Comparison of ENCODE assay signal across 20 cellular contexts in the genomic region with DNA sequence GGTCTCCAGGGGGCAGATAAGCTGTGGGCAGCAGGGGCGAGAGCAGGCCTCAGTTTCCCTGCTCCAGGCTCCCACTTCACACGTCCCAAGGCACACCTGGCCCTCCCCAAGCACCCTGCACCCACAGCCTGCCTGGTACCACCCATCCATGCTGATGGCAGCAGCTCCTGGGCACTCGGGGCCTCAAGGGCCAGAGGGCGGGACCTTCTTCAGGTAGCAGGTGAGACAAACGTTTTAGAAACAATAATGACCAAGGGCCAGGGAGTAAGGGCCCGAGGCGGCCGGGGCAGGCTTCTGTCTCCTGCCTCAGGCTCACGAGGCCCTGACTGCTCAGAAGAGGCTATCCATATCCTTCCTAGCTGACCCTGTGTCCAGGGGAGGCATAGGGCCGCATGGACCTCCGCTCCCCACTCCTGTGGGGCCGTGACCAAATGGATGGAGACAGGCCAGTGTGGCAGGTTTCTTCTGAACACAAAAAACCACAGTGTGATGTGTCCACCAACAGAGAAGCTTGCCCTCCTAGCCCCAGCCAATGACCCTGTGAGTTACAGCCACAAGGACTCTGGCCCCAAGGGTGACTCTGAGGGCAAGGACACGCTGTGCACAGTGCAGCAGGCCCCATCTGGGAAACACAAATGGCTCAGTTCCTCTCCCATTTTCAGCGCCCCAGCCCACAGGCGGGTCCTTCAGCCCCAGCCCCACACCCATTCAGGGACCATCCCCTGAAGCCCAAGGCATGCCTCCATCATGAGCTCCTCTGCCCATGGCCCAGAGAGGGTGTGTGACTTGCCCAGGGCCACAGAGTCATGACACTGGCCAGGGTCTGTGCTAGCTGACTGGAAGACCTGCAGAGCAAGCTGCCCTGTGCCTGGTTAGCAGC. TPM values are rescaled to one million over a fixed set of nuclear protein-coding genes. Genes with fewer than 3 reads are reported as not detected.
DNase-seq lines count a peak whose midpoint lies in the region; ATAC-seq, FAIRE-seq and TF ChIP-seq lines count a peak whose summit lies in the region.
"Had no signal": no experiment of that assay in that cellular context is flagged by ENCODE, and none has a peak within 500 bp of the region (broad histone marks: within the 10 kb centered on the region; RNA-seq: fewer than 3 reads in every experiment).

No MANE protein-coding gene starts in this region.

- H3K9ac ChIP-seq in H1 (replicated peaks in 1 of 4; ENCODE audit: extremely low read depth in 1 of 4, low read depth in 3 of 4, low read length in 3 of 4) (no peak overlapping the region), MM.1S (ENCODE audit: low read length) (no peak overlapping the region)

- no peak for TF ChIP-seq CTCF in H1 (IDR thresholded peaks at IDR 0.05; ENCODE audit: control extremely low read depth in 1 of 3, insufficient read depth in 1 of 3, low read depth in 1 of 3, low read length in 3 of 3)
- no peak for TF ChIP-seq CTCF in MM.1S (IDR thresholded peaks at IDR 0.05; ENCODE audit: low read length)

- 91% methylated on average over 15 of the region's 15 CpGs; no CpG with 5 or more reads in 1 of the 2 experiments for WGBS in H1 (ENCODE audit: extremely low coverage in 1 of 2, insufficient coverage in 1 of 2, insufficient read length in 1 of 2, insufficient replicate concordance in 2 of 2, low coverage in 1 of 2, low lambda C conversion rate in 2 of 2, missing lambda C conversion rate in 1 of 2), 2 experiments

- H4K5ac ChIP-seq in H1 (ENCODE audit: insufficient read length, low read depth, low read length) = no peak overlapping the region

- peaks cover 0 to 43% of the 10 kb centered on the region in 2 experiments; a peak in 2 of 4 replicates for H3K79me2 ChIP-seq in H1 (ENCODE audit: control insufficient read depth in 1 of 2, insufficient read depth in 2 of 2, low read length in 2 of 2)
- peaks cover 23% of the 10 kb centered on the region for H3K79me2 ChIP-seq in MM.1S (ENCODE audit: low read length)

- no peak for ATAC-seq in stimulated activated naive CD8-positive, alpha-beta T cell treated with anti-CD3 and anti-CD28 coated beads, Interleukin-15, Interleukin-2, amounts not matched to agents 100 U/mL and 50 U/mL, for 24 hours
- no peak for ATAC-seq in stimulated activated naive CD8-positive, alpha-beta T cell treated with anti-CD3 and anti-CD28 coated beads, Interleukin-15, amount 100 ng/mL, for 72 hours
- no peak for ATAC-seq in natural killer cell treated with Interleukin-12 subunit alpha and Interleukin-12 subunit beta and Interleukin-15 and Interleukin-18, amount 100 ng/mL, for 72 hours
- no peak for ATAC-seq in stimulated activated effector memory CD8-positive, alpha-beta T cell treated with anti-CD3 and anti-CD28 coated beads, Interleukin-12 subunit alpha, Interleukin-12 subunit beta, amount 100 ng/mL, for 72 hours

- H2AK5ac ChIP-seq in H1 (ENCODE audit: low read depth, low read length) = no peak overlapping the region

- no peaks in the 10 kb centered on the region for H3K4me1 Mint-ChIP-seq in stimulated activated naive CD8-positive, alpha-beta T cell treated with anti-CD3 and anti-CD28 coated beads, Interleukin-15, amount 100 ng/mL, for 72 hours
- peaks cover 22 to 31% of the 10 kb centered on the region in 2 donors for H3K4me1 Mint-ChIP-seq in natural killer cell treated with Interleukin-12 subunit alpha and Interleukin-12 subunit beta and Interleukin-15 and Interleukin-18, amount 100 ng/mL, for 72 hours (ENCODE audit: low read depth in 2 of 2)
- H3K4me1 Mint-ChIP-seq in stimulated activated effector memory CD8-positive, alpha-beta T cell treated with anti-CD3 and anti-CD28 coated beads, Interleukin-12 subunit alpha, Interleukin-12 subunit beta, amount 100 ng/mL, for 72 hours = peaks cover 18% of the 10 kb centered on the region
- H3K4me1 Mint-ChIP-seq in activated T-helper 1 cell treated with anti-CD3 and anti-CD28 coated beads, Interleukin-12 subunit alpha, Interleukin-12 subunit beta, Interleukin-2, Interleukin-4 antibody, amounts not matched to agents 30 ng/mL and 10 ng/mL and 1 ng/mL, durations not matched to agents 14 hours and 24 hours and 36 hours (ENCODE audit: low read depth) = no peaks in the 10 kb centered on the region

- H4K8ac ChIP-seq in H1 (ENCODE audit: extremely low read depth, insufficient read depth, low read length) = peak overlapping the region; percentile 48; the same call in 1 of the 2 replicates

- H2BK5ac ChIP-seq in H1 (ENCODE audit: low read depth, low read length) = no peak overlapping the region; the same call in 1 of the 2 replicates

- H3K27ac ChIP-seq in H1 (ENCODE audit: low read depth, low read length) (no peak overlapping the region), MM.1S (ENCODE audit: low read length) (no peak overlapping the region)
- H3K27ac ChIP-seq: esophagus muscularis mucosa, vagina had no signal

- no peak for TF ChIP-seq EP300 in H1 (IDR thresholded peaks at IDR 0.05; ENCODE audit: borderline replicate concordance in 1 of 2, low read depth in 2 of 2, low read length in 2 of 2)

- no peak overlapping the region for H2BK20ac ChIP-seq in H1 (ENCODE audit: low read length)

- no peak overlapping the region for H3K18ac ChIP-seq in H1 (ENCODE audit: extremely low read depth, low read length)

- H3K36me3 ChIP-seq in H1 (ENCODE audit: control insufficient read depth in 2 of 4, insufficient read depth in 4 of 4, low read length in 3 of 4) (peaks cover 2 to 9% (median 3%) of the 10 kb centered on the region in 4 experiments; a peak in 5 of 8 replicates), MM.1S (replicated peaks; ENCODE audit: insufficient read depth, low read length) (no peaks in the 10 kb centered on the region)
- H3K36me3 ChIP-seq: vagina had no signal

- no peak for TF ChIP-seq POLR2A in H1 (IDR thresholded peaks at IDR 0.05; ENCODE audit: control extremely low read depth in 1 of 2, low read depth in 2 of 2, low read length in 2 of 2)

- CTCF ChIA-PET in H1 (lab: Charles Lee; ENCODE audit: partially characterized antibody) = interaction anchor here (0.6 to 2.7 kb wide), 5 partner anchors 9 to 207 kb away, joined by 3 to 16 read pairs (median 4); no protein-coding TSS in a partner anchor

- peaks cover 0 to 3% (median under 1%) of the 10 kb centered on the region in 4 experiments; a peak in 1 of 7 replicates for H3K27me3 ChIP-seq in H1 (replicated peaks in 1 of 4; ENCODE audit: control insufficient read depth in 3 of 4, extremely low read depth in 1 of 4, insufficient read depth in 3 of 4, low read length in 3 of 4)
- no peaks in the 10 kb centered on the region for H3K27me3 ChIP-seq in MM.1S (replicated peaks; ENCODE audit: insufficient read depth, low read length)
- H3K27me3 ChIP-seq: esophagus muscularis mucosa, vagina had no signal

- H3K9me2 ChIP-seq in MM.1S (replicated peaks; ENCODE audit: insufficient read depth, low read length) = no peaks in the 10 kb centered on the region

- POLR2A ChIA-PET in H1 (lab: Charles Lee; ENCODE audit: partially characterized antibody) = interaction anchor here (1.3 to 1.8 kb wide), 2 partner anchors 10 to 13 kb away, joined by 3 read pairs; no protein-coding TSS in a partner anchor

- peaks cover 6 to 8% of the 10 kb centered on the region in 2 donors for H3K9me3 Mint-ChIP-seq in stimulated activated naive CD8-positive, alpha-beta T cell treated with anti-CD3 and anti-CD28 coated beads, Interleukin-15, amount 100 ng/mL, for 72 hours
- peaks cover 5% of the 10 kb centered on the region for H3K9me3 Mint-ChIP-seq in natural killer cell treated with Interleukin-12 subunit alpha and Interleukin-12 subunit beta and Interleukin-15 and Interleukin-18, amount 100 ng/mL, for 72 hours
- H3K9me3 Mint-ChIP-seq in stimulated activated effector memory CD8-positive, alpha-beta T cell treated with anti-CD3 and anti-CD28 coated beads, Interleukin-12 subunit alpha, Interleukin-12 subunit beta, amount 100 ng/mL, for 72 hours = peaks cover 4% of the 10 kb centered on the region
- peaks cover 6% of the 10 kb centered on the region for H3K9me3 Mint-ChIP-seq in activated T-helper 1 cell treated with anti-CD3 and anti-CD28 coated beads, Interleukin-12 subunit alpha, Interleukin-12 subunit beta, Interleukin-2, Interleukin-4 antibody, amounts not matched to agents 30 ng/mL and 10 ng/mL and 1 ng/mL, durations not matched to agents 14 hours and 24 hours and 36 hours

- FAIRE-seq in H1 (lab: Jason Lieb, UNC) = no peak

- peaks cover 20% of the 10 kb centered on the region for H3K79me1 ChIP-seq in H1 (ENCODE audit: low read depth, low read length)

- DNase-seq in stimulated activated naive CD8-positive, alpha-beta T cell treated with anti-CD3 and anti-CD28 coated beads, Interleukin-15, Interleukin-2, amounts not matched to agents 100 U/mL and 50 U/mL, for 24 hours = peak; percentile 2
- DNase-seq in stimulated activated naive CD8-positive, alpha-beta T cell treated with anti-CD3 and anti-CD28 coated beads, Interleukin-15, amount 100 ng/mL, for 72 hours = no peak
- DNase-seq in H1 (ENCODE audit: low read depth in 1 of 2, low spot score in 2 of 2) (no peak), MM.1S (no peak)
- DNase-seq in natural killer cell treated with Interleukin-12 subunit alpha and Interleukin-12 subunit beta and Interleukin-15 and Interleukin-18, amount 100 ng/mL, for 72 hours (ENCODE audit: low spot score) = peak; percentile 52
- no peak for DNase-seq in central memory CD4-positive, alpha-beta T cell
- no peak for DNase-seq in stimulated activated effector memory CD8-positive, alpha-beta T cell treated with anti-CD3 and anti-CD28 coated beads, Interleukin-12 subunit alpha, Interleukin-12 subunit beta, amount 100 ng/mL, for 72 hours (ENCODE audit: low spot score in 2 of 2)
- no peak for DNase-seq in activated T-helper 1 cell treated with anti-CD3 and anti-CD28 coated beads, Interleukin-12 subunit alpha, Interleukin-12 subunit beta, Interleukin-2, Interleukin-4 antibody, amounts not matched to agents 30 ng/mL and 10 ng/mL and 1 ng/mL, durations not matched to agents 14 hours and 24 hours and 36 hours (ENCODE audit: low spot score)
- DNase-seq: ACHN; activated naive CD4-positive, alpha-beta T cell treated with Interleukin-2 at 50 U/mL for 16 hours; effector CD4-positive, alpha-beta T cell; EL; kidney glomerular epithelial cell; NCI-H2107; NCI-H526; SHP77; stimulated activated CD4-positive, alpha-beta T cell treated with anti-CD3 and anti-CD28 coated beads, Interleukin-12 subunit alpha, Interleukin-12 subunit beta, amount 100 ng/mL, for 4 hours had no signal

- peaks cover 6% of the 10 kb centered on the region for H3K36me3 Mint-ChIP-seq in natural killer cell treated with Interleukin-12 subunit alpha and Interleukin-12 subunit beta and Interleukin-15 and Interleukin-18, amount 100 ng/mL, for 72 hours
- H3K36me3 Mint-ChIP-seq in stimulated activated effector memory CD8-positive, alpha-beta T cell treated with anti-CD3 and anti-CD28 coated beads, Interleukin-12 subunit alpha, Interleukin-12 subunit beta, amount 100 ng/mL, for 72 hours = no peaks in the 10 kb centered on the region
- H3K36me3 Mint-ChIP-seq in activated T-helper 1 cell treated with anti-CD3 and anti-CD28 coated beads, Interleukin-12 subunit alpha, Interleukin-12 subunit beta, Interleukin-2, Interleukin-4 antibody, amounts not matched to agents 30 ng/mL and 10 ng/mL and 1 ng/mL, durations not matched to agents 14 hours and 24 hours and 36 hours (ENCODE audit: low read depth) = peaks cover 11% of the 10 kb centered on the region

- no peak overlapping the region for H2BK120ac ChIP-seq in H1 (replicated peaks; ENCODE audit: low read depth, low read length)

- no peaks in the 10 kb centered on the region for H3K23me2 ChIP-seq in H1 (ENCODE audit: low read depth, low read length)

- no peak overlapping the region for H3K23ac ChIP-seq in H1 (ENCODE audit: insufficient read length)

- H3K4me3 ChIP-seq in H1 (ENCODE audit: extremely low read depth in 1 of 4, insufficient read depth in 2 of 4, low read depth in 3 of 4, low read length in 4 of 4) (no peak overlapping the region), MM.1S (ENCODE audit: low read length) (no peak overlapping the region)
- H3K4me3 ChIP-seq: esophagus muscularis mucosa, vagina had no signal

- no peak overlapping the region for H2BK15ac ChIP-seq in H1 (ENCODE audit: low read length)

- H3K4me2 ChIP-seq in H1 (ENCODE audit: insufficient read depth in 1 of 2, low read depth in 2 of 2, low read length in 2 of 2) (no peak overlapping the region), MM.1S (ENCODE audit: low read depth, low read length) (no peak overlapping the region)

- no peak for TF ChIP-seq RAD21 in H1 (IDR thresholded peaks at IDR 0.05 in 1 of 2, conservative IDR thresholded peaks at IDR 0.05 in 1 of 2; ENCODE audit: low read depth in 2 of 2, low read length in 2 of 2)

- H3K56ac ChIP-seq in H1 (replicated peaks; ENCODE audit: insufficient read length, low read depth, low read length) = no peak overlapping the region

- no peaks in the 10 kb centered on the region for H3K27me3 Mint-ChIP-seq in stimulated activated naive CD8-positive, alpha-beta T cell treated with anti-CD3 and anti-CD28 coated beads, Interleukin-15, amount 100 ng/mL, for 72 hours
- H3K27me3 Mint-ChIP-seq in natural killer cell treated with Interleukin-12 subunit alpha and Interleukin-12 subunit beta and Interleukin-15 and Interleukin-18, amount 100 ng/mL, for 72 hours = no peaks in the 10 kb centered on the region
- no peaks in the 10 kb centered on the region for H3K27me3 Mint-ChIP-seq in activated T-helper 1 cell treated with anti-CD3 and anti-CD28 coated beads, Interleukin-12 subunit alpha, Interleukin-12 subunit beta, Interleukin-2, Interleukin-4 antibody, amounts not matched to agents 30 ng/mL and 10 ng/mL and 1 ng/mL, durations not matched to agents 14 hours and 24 hours and 36 hours (ENCODE audit: insufficient read depth)

- peak overlapping the region in 1 of 2 donors; percentile 54 for H3K27ac Mint-ChIP-seq in stimulated activated naive CD8-positive, alpha-beta T cell treated with anti-CD3 and anti-CD28 coated beads, Interleukin-15, amount 100 ng/mL, for 72 hours
- no peak overlapping the region for H3K27ac Mint-ChIP-seq in natural killer cell treated with Interleukin-12 subunit alpha and Interleukin-12 subunit beta and Interleukin-15 and Interleukin-18, amount 100 ng/mL, for 72 hours
- no peak overlapping the region for H3K27ac Mint-ChIP-seq in stimulated activated effector memory CD8-positive, alpha-beta T cell treated with anti-CD3 and anti-CD28 coated beads, Interleukin-12 subunit alpha, Interleukin-12 subunit beta, amount 100 ng/mL, for 72 hours
- no peak overlapping the region for H3K27ac Mint-ChIP-seq in activated T-helper 1 cell treated with anti-CD3 and anti-CD28 coated beads, Interleukin-12 subunit alpha, Interleukin-12 subunit beta, Interleukin-2, Interleukin-4 antibody, amounts not matched to agents 30 ng/mL and 10 ng/mL and 1 ng/mL, durations not matched to agents 14 hours and 24 hours and 36 hours
- H3K27ac Mint-ChIP-seq: mesothelial cell of epicardium had no signal

- H3K4me1 ChIP-seq in H1 (replicated peaks in 1 of 4; ENCODE audit: control insufficient read depth in 3 of 4, insufficient read depth in 4 of 4, low read length in 3 of 4) (no peaks in the 10 kb centered on the region; a peak in 1 of 7 replicates), MM.1S (ENCODE audit: low read length) (no peaks in the 10 kb centered on the region)

- no peak overlapping the region for H3K14ac ChIP-seq in H1 (ENCODE audit: insufficient read length)

- intact Hi-C loops in activated T-helper 1 cell treated with anti-CD3 and anti-CD28 coated beads, Interleukin-12 subunit alpha, Interleukin-12 subunit beta, Interleukin-2, Interleukin-4 antibody, amounts not matched to agents 30 ng/mL and 10 ng/mL and 1 ng/mL, durations not matched to agents 14 hours and 24 hours and 36 hours (cut with micrococcal nuclease) = no loop called here

- H3K9me3 ChIP-seq in H1 (ENCODE audit: insufficient read depth in 2 of 2, low read depth in 1 of 2, low read length in 1 of 2) = no peaks in the 10 kb centered on the region
- H3K9me3 ChIP-seq in MM.1S (replicated peaks; ENCODE audit: insufficient read depth, low read length) = no peaks in the 10 kb centered on the region
- H3K9me3 ChIP-seq: vagina had no signal

- no peaks in the 10 kb centered on the region for H3F3A ChIP-seq in MM.1S (ENCODE audit: insufficient read depth, low read length)

- H4K91ac ChIP-seq in H1 (replicated peaks; ENCODE audit: insufficient read length, low read length) = no peak overlapping the region

- no peak overlapping the region for H3K4ac ChIP-seq in H1 (replicated peaks; ENCODE audit: insufficient read length, low read depth, low read length)

- H3K4me3 Mint-ChIP-seq in stimulated activated naive CD8-positive, alpha-beta T cell treated with anti-CD3 and anti-CD28 coated beads, Interleukin-15, amount 100 ng/mL, for 72 hours = no peak overlapping the region
- no peak overlapping the region for H3K4me3 Mint-ChIP-seq in natural killer cell treated with Interleukin-12 subunit alpha and Interleukin-12 subunit beta and Interleukin-15 and Interleukin-18, amount 100 ng/mL, for 72 hours
- H3K4me3 Mint-ChIP-seq in stimulated activated effector memory CD8-positive, alpha-beta T cell treated with anti-CD3 and anti-CD28 coated beads, Interleukin-12 subunit alpha, Interleukin-12 subunit beta, amount 100 ng/mL, for 72 hours = no peak overlapping the region
- H3K4me3 Mint-ChIP-seq in activated T-helper 1 cell treated with anti-CD3 and anti-CD28 coated beads, Interleukin-12 subunit alpha, Interleukin-12 subunit beta, Interleukin-2, Interleukin-4 antibody, amounts not matched to agents 30 ng/mL and 10 ng/mL and 1 ng/mL, durations not matched to agents 14 hours and 24 hours and 36 hours = no peak overlapping the region
- H3K4me3 Mint-ChIP-seq: mesothelial cell of epicardium had no signal

- H4K20me1 ChIP-seq in H1 (replicated peaks in 1 of 2; ENCODE audit: control insufficient read depth in 1 of 2, insufficient read depth in 2 of 2, low read length in 2 of 2) = peaks cover 11 to 34% of the 10 kb centered on the region in 2 experiments
- no peaks in the 10 kb centered on the region for H4K20me1 ChIP-seq in MM.1S (ENCODE audit: insufficient read depth, low read length)

- H2AFZ ChIP-seq in H1 (ENCODE audit: low read length) (no peak overlapping the region), MM.1S (ENCODE audit: low read length) (no peak overlapping the region)

- no peak overlapping the region for H2BK12ac ChIP-seq in H1 (ENCODE audit: low read depth, low read length)

RNA-seq across cellular contexts. Expression of gene HS6ST1, which starts 48.1 kb away (rescaled TPM):
- total RNA-seq in H1 (2021; fragmentation: NEBNext Ultra II Directional; extraction: Animal tissue kit (Norgen Biotek cat#: 25700)) = 72.8 and 74.6 TPM in 2 replicates
- polyA plus RNA-seq in H1 (2011; rRNA removed) = 37.4 and 61.3 TPM in 2 replicates
- 37.9 TPM for polyA plus RNA-seq in H1 (2011; cell fraction: cytosol; rRNA removed)
- 51.0 TPM for polyA plus RNA-seq in H1 (2011; cell fraction: nucleus; rRNA removed)
- 44.2 to 60.1 TPM (median 56.3 TPM) in 4 replicates for polyA plus RNA-seq in H1 (2012, experiment 1 of 2)
- 57.3 TPM for polyA plus RNA-seq in H1 (2012, experiment 2 of 2)
- polyA plus RNA-seq in H1 (2013, experiment 1 of 2) = 41.0 TPM
- 45.1 TPM for polyA plus RNA-seq in H1 (2013, experiment 2 of 2)
- 26.9 and 34.9 TPM in 2 replicates for polyA minus RNA-seq in H1 (2011; rRNA and poly(A)+ RNA removed)
- 49.1 TPM for polyA minus RNA-seq in H1 (2011; cell fraction: cytosol; rRNA and poly(A)+ RNA removed)
- polyA minus RNA-seq in H1 (2011; cell fraction: nucleus; rRNA and poly(A)+ RNA removed) = 74.6 TPM
- 10 to 100 TPM; 17.5 to 25.5 TPM for total RNA-seq in natural killer cell treated with Interleukin-12 subunit alpha and Interleukin-12 subunit beta and Interleukin-15 and Interleukin-18, amount 100 ng/mL, for 72 hours
- 21.6 and 22.3 TPM in 2 replicates for total RNA-seq in activated T-helper 1 cell treated with anti-CD3 and anti-CD28 coated beads, Interleukin-12 subunit alpha, Interleukin-12 subunit beta, Interleukin-2, Interleukin-4 antibody, amounts not matched to agents 30 ng/mL and 10 ng/mL and 1 ng/mL, durations not matched to agents 14 hours and 24 hours and 36 hours

Comparison
In these comparisons a context has a peak if more than half of its experiments do, and no peak if none do; other contexts are left out.
1. DNase-seq: peak in stimulated activated naive CD8-positive, alpha-beta T cell treated with anti-CD3 and anti-CD28 coated beads, Interleukin-15, Interleukin-2, amounts not matched to agents 100 U/mL and 50 U/mL, for 24 hours (single experiment) and natural killer cell treated with Interleukin-12 subunit alpha and Interleukin-12 subunit beta and Interleukin-15 and Interleukin-18, amount 100 ng/mL, for 72 hours (single experiment); none in stimulated activated naive CD8-positive, alpha-beta T cell treated with anti-CD3 and anti-CD28 coated beads, Interleukin-15, amount 100 ng/mL, for 72 hours (0 of 2), H1 (0 of 2), central memory CD4-positive, alpha-beta T cell (single experiment), stimulated activated effector memory CD8-positive, alpha-beta T cell treated with anti-CD3 and anti-CD28 coated beads, Interleukin-12 subunit alpha, Interleukin-12 subunit beta, amount 100 ng/mL, for 72 hours (0 of 2), activated T-helper 1 cell treated with anti-CD3 and anti-CD28 coated beads, Interleukin-12 subunit alpha, Interleukin-12 subunit beta, Interleukin-2, Interleukin-4 antibody, amounts not matched to agents 30 ng/mL and 10 ng/mL and 1 ng/mL, durations not matched to agents 14 hours and 24 hours and 36 hours (single experiment) and MM.1S (single experiment).